ENCODE assay signal across 8 cellular contexts in the genomic region with DNA sequence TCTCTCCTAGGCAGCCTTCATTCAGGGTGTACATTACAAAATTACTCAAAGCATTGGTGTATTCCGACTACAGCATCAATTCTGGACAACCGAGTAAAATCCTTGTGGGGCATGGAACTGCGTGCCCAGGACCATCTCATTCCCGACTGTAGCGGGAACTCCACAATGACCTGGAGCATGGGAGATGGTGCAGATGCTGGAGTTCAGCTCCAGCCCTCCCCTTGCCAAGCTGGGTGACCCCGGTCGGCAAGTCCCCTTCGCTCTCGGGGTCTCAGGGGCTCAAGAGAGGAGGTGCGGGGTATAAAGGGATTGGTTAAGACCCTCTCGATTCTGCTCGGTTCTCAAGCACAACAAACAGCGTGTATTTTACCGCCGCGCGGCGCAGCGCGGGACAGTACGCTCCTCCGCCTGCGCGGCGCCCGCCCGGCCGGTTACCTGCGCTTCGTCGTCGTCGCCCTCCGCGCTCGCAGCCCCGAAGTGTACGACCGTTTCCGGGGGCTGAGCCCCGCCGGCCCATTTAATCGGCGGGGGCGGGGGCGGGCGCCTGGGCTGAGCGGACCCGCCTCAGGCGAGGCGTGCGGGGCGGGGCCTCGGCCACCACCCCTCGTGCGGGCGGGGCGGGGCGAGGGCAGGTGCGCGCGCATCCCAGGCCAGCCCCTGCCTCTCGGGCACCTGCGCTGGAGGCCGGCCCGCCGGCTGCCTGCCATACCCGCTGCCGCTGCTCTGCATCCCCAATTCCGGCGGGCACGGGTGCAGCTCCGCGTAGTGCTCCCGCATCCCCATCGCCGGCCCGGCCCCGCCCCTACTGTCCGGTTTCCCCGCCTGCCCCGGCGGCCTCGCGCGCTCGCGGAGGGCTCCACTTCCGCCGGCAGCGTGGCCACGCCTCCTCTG. TPM values are rescaled to one million over a fixed set of nuclear protein-coding genes. Genes with fewer than 3 reads are reported as not detected.
A peak's percentile ranks its signal among the peaks of the same experiment; 100 is the strongest.
DNase-seq lines count a peak whose midpoint lies in the region; ATAC-seq and TF ChIP-seq lines count a peak whose summit lies in the region.

A gene (minus strand): TSS at position 493 of the 891 bp plus-strand sequence. CDS start 691 bp downstream, outside the sequence.

- H3K4me1 ChIP-seq in Caco-2 (peaks cover 8% of the 10 kb centered on the region), Panc1 (ENCODE audit: control insufficient read depth, insufficient read depth, low read length) (peaks cover 53% of the 10 kb centered on the region), neuron (ENCODE audit: insufficient read depth, low read length) (peaks cover 3% of the 10 kb centered on the region)

- H3K27ac ChIP-seq in HL-60 (replicated peaks) (peak within 1 kb of the TSS; percentile 89), Panc1 (ENCODE audit: low read length) (peak within 1 kb of the TSS; percentile 99), substantia nigra (ENCODE audit: low read depth, low read length, poor library complexity, severe bottlenecking) (peak within 1 kb of the TSS; percentile 82)

- H3K9me3 Mint-ChIP-seq in Caco-2 (ENCODE audit: unreplicated experiment), result no peaks in the 10 kb centered on the region

- H3K4me3 ChIP-seq in Caco-2 (ENCODE audit: low read depth, low read length) (peak within 1 kb of the TSS; percentile 76), HL-60 (replicated peaks; ENCODE audit: insufficient read depth, low read length) (peak within 1 kb of the TSS; percentile 50), Panc1 (ENCODE audit: low read depth in 2 of 2, low read length in 2 of 2) (peak within 1 kb of the TSS; percentile 77 to 98), neuron (ENCODE audit: low read length) (peak within 1 kb of the TSS; percentile 85)

- intact Hi-C loops in Caco-2 (cut with micrococcal nuclease; ENCODE audit: unreplicated experiment) (loop anchor here (1.0 kb wide), 1 partner anchor 30 kb away; a partner anchor contains a TSS), Panc1 (cut with micrococcal nuclease; ENCODE audit: unreplicated experiment) (no loop called here)

- TF ChIP-seq CTCF in Caco-2 (IDR thresholded peaks at IDR 0.05; ENCODE audit: insufficient read depth in 1 of 2, low read depth in 1 of 2, low read length in 1 of 2, severe bottlenecking in 1 of 2, unreplicated experiment in 1 of 2) (no peak), HL-60 (IDR thresholded peaks at IDR 0.05; ENCODE audit: insufficient read depth, low read length) (no peak), Panc1 (IDR thresholded peaks at IDR 0.05) (no peak)

- CTCF ChIA-PET in Caco-2 (lab: Charles Lee), result interaction anchor here (0.5 kb wide), 1 partner anchor 177 kb away, joined by 3 read pairs; no protein-coding TSS in a partner anchor
- CTCF ChIA-PET in Panc1 (lab: Charles Lee), result no interaction called here

- no peaks in the 10 kb centered on the region for H3K27me3 ChIP-seq in Caco-2 (replicated peaks; ENCODE audit: control insufficient read depth, insufficient read depth, low read length)
- no peaks in the 10 kb centered on the region for H3K27me3 ChIP-seq in HL-60 (ENCODE audit: insufficient read depth, poor library complexity, severe bottlenecking)
- no peaks in the 10 kb centered on the region for H3K27me3 ChIP-seq in Panc1 (ENCODE audit: control insufficient read depth, insufficient read depth, low read length)
- H3K27me3 ChIP-seq in neuron (ENCODE audit: insufficient read depth, low read length), result no peaks in the 10 kb centered on the region

- H3K36me3 ChIP-seq in Caco-2 (ENCODE audit: control insufficient read depth, insufficient read depth, low read length) (no peaks in the 10 kb centered on the region), Panc1 (ENCODE audit: control insufficient read depth, insufficient read depth, low read length) (peaks cover 8% of the 10 kb centered on the region), neuron (ENCODE audit: insufficient read depth, low read length) (peaks cover 7% of the 10 kb centered on the region)

- POLR2A ChIA-PET in Caco-2 (lab: Charles Lee), result interaction anchor here (1.2 kb wide), 1 partner anchor 56 kb away, joined by 6 read pairs; a partner anchor contains a TSS
- POLR2A ChIA-PET in Panc1 (lab: Charles Lee), result interaction anchor here (0.6 to 1.4 kb wide), 4 partner anchors 47 to 259 kb away, joined by 3 to 9 read pairs (median 6); a partner anchor contains a TSS

- peaks cover 10% of the 10 kb centered on the region for H3K4me1 Mint-ChIP-seq in Caco-2 (ENCODE audit: low read depth, unreplicated experiment)

- DNase-seq in Caco-2 (peak; percentile 71 to 86), HL-60 (ENCODE audit: low read depth in 1 of 2, low spot score in 1 of 2) (peak in 1 of 2 experiments; percentile 58), Panc1 (ENCODE audit: low read depth, low spot score) (no peak), fibroblast of peridontal ligament (ENCODE audit: extremely low read depth) (peak; percentile 28), substantia nigra (lab: John Stamatoyannopoulos, UW) (peak in 28 of 49 donors; percentile 54 to 87 (median 74))
- DNase-seq in activated T-helper 1 cell treated with anti-CD3 and anti-CD28 coated beads, Interleukin-2, amount 50 U/mL, for 16 hours (ENCODE audit: low read depth in 1 of 2, low spot score in 1 of 2), result peak; percentile 52 to 75

- peak within 1 kb of the TSS; percentile 8 for H2AFZ ChIP-seq in neuron (ENCODE audit: low read depth, low read length)

- in situ Hi-C loops in Panc1 (cut with HindIII; ENCODE audit: low pct_unique_long_range_greater_than_20kb, low sequenced_read_pairs), result no loop called here

- peak within 1 kb of the TSS; percentile 95 for H3K27ac Mint-ChIP-seq in Caco-2 (ENCODE audit: unreplicated experiment)

- H3K36me3 Mint-ChIP-seq in Caco-2 (ENCODE audit: insufficient read depth, unreplicated experiment), result peaks cover 28% of the 10 kb centered on the region

- H3K9me3 ChIP-seq in Caco-2, result no peaks in the 10 kb centered on the region
- no peaks in the 10 kb centered on the region for H3K9me3 ChIP-seq in Panc1 (ENCODE audit: control insufficient read depth, insufficient read depth, low read depth, low read length)
- H3K9me3 ChIP-seq in neuron (ENCODE audit: low read length), result no peaks in the 10 kb centered on the region

- no peaks in the 10 kb centered on the region for H3K27me3 Mint-ChIP-seq in Caco-2 (ENCODE audit: insufficient read depth, unreplicated experiment)

- BruUV-seq in Caco-2 (replicated peaks; lab: Mats Ljungman, UMichigan), result TSS peak; percentile 49
- BruUV-seq in Panc1 (replicated peaks; lab: Mats Ljungman, UMichigan), result no TSS peak

- peak within 1 kb of the TSS; percentile 99 for H3K4me3 Mint-ChIP-seq in Caco-2 (ENCODE audit: unreplicated experiment)

- ATAC-seq in GM19467 (IDR thresholded peaks at IDR 0.05; ENCODE audit: unreplicated experiment) (peak; percentile 43), Panc1 (peak; percentile 64)

RNA-seq across cellular contexts. Expression of the gene that starts here (rescaled TPM):
- 83.6 and 103 TPM in 2 replicates for total RNA-seq in Caco-2 (2022)
- total RNA-seq in Panc1 (2021; ENCODE audit: unreplicated experiment), result 615 TPM
- 973 TPM for polyA plus RNA-seq in Panc1 (2012; ENCODE audit: insufficient read length)
